8 cellular contexts compared by ENCODE assay signal in genomic region chrX:109536439-109537323, GRCh38. TPM values are rescaled to one million over a fixed set of nuclear protein-coding genes. Genes with fewer than 3 reads are reported as not detected.
DNase-seq lines count a peak whose midpoint lies in the region; ATAC-seq lines count a peak whose summit lies in the region.

Gene NXT2, plus strand, starts transcription at chrX:109536844. Its CDS starts 163 bp downstream, at chrX:109537007.

- peak; percentile 96 for ATAC-seq in GM21367 (IDR thresholded peaks at IDR 0.05; ENCODE audit: unreplicated experiment)

- peak; percentile 79 for DNase-seq in COR-L47 (lab: John Stamatoyannopoulos, UW)
- DNase-seq in HT1080 (ENCODE audit: low read depth) = peak; percentile 85
- DNase-seq in NOMO-1 (lab: John Stamatoyannopoulos, UW; ENCODE audit: unreplicated experiment in 2 of 2) = peak; percentile 75 to 85
- peak; percentile 80 for DNase-seq in effector CD4-positive, alpha-beta T cell
- peak; percentile 93 to 94 for DNase-seq in lung microvascular endothelial cell (ENCODE audit: low read depth in 2 of 2)
- peak; percentile 53 to 73 (median 70) for DNase-seq in stimulated activated CD4-positive, alpha-beta T cell treated with anti-CD3 and anti-CD28 coated beads, TNF-alpha, amount 100 ng/mL, for 4 hours (ENCODE audit: low read depth in 3 of 3)

- POLR2A ChIA-PET in activated CD8-positive, alpha-beta memory T cell treated with anti-CD3 and anti-CD28 coated beads for 36 hours (lab: Charles Lee) = no interaction called here

- CTCF ChIA-PET in activated CD8-positive, alpha-beta memory T cell treated with anti-CD3 and anti-CD28 coated beads for 36 hours (lab: Charles Lee) = interaction anchor here (1.1 kb wide), 1 partner anchor 51 kb away, joined by 4 read pairs; no protein-coding TSS in a partner anchor

RNA-seq across cellular contexts. Expression of gene NXT2, which starts in this region (rescaled TPM):
- 59.9 and 76.1 TPM in 2 replicates for total RNA-seq in HT1080 (2014; rRNA removed; shearing (Covaris generic))
- polyA plus RNA-seq in HT1080 (2015; cell fraction: cytosol; rRNA removed) = 77.0 and 90.0 TPM in 2 replicates
- polyA plus RNA-seq in HT1080 (2015; cell fraction: nucleus; rRNA removed) = 54.9 and 63.1 TPM in 2 replicates
- total RNA-seq in activated CD8-positive, alpha-beta memory T cell treated with anti-CD3 and anti-CD28 coated beads for 36 hours = 10 to 100 TPM; 12.4 to 13.1 TPM
- 6.8 and 8.5 TPM in 2 replicates for total RNA-seq in lung microvascular endothelial cell

Comparison
In these comparisons a context has a peak if more than half of its experiments do, and no peak if none do; other contexts are left out.
1. Peak in every context shown above with its lines: DNase-seq and ATAC-seq.